In genomic region chr1:244273262-244273844, GRCh38 we compare ENCODE assay signal across 11 cellular contexts.
DNase-seq lines count a peak whose midpoint lies in the region; ATAC-seq, FAIRE-seq and TF ChIP-seq lines count a peak whose summit lies in the region.
"Had no signal": no experiment of that assay in that cellular context is flagged by ENCODE, and none has a peak within 500 bp of the region (broad histone marks: within the 10 kb centered on the region; RNA-seq: fewer than 3 reads in every experiment).

No MANE protein-coding gene starts in this region.

- peak overlapping the region; percentile 16 for H3K9ac ChIP-seq in endothelial cell of umbilical vein (replicated peaks; ENCODE audit: extremely low read depth, insufficient read depth, low read length)

- H3K27me3 ChIP-seq in Peyer's patch (no peaks in the 10 kb centered on the region), endothelial cell of umbilical vein (ENCODE audit: control insufficient read depth in 2 of 2, insufficient read depth in 2 of 2, low read length in 2 of 2) (no peaks in the 10 kb centered on the region), ovary (no peaks in the 10 kb centered on the region), upper lobe of left lung (no peaks in the 10 kb centered on the region)

- TF ChIP-seq POLR2A in Peyer's patch (IDR thresholded peaks at IDR 0.05), result no peak
- no peak for TF ChIP-seq POLR2A in endothelial cell of umbilical vein (IDR thresholded peaks at IDR 0.05; ENCODE audit: low read depth, low read length)
- TF ChIP-seq POLR2A in ovary (IDR thresholded peaks at IDR 0.05), result no peak
- no peak for TF ChIP-seq POLR2A in upper lobe of left lung (IDR thresholded peaks at IDR 0.05)

- H3K36me3 ChIP-seq in Peyer's patch, result no peaks in the 10 kb centered on the region
- no peaks in the 10 kb centered on the region for H3K36me3 ChIP-seq in endothelial cell of umbilical vein (ENCODE audit: control insufficient read depth in 2 of 2, extremely low read depth in 1 of 2, insufficient read depth in 2 of 2, low read length in 2 of 2)
- no peaks in the 10 kb centered on the region for H3K36me3 ChIP-seq in ovary
- no peaks in the 10 kb centered on the region for H3K36me3 ChIP-seq in upper lobe of left lung

- peaks cover 0 to 11% (median 0%) of the 10 kb centered on the region in 5 donors for H3K27me3 Mint-ChIP-seq in naive thymus-derived CD8-positive, alpha-beta T cell
- H3K27me3 Mint-ChIP-seq: activated naive CD8-positive, alpha-beta T cell treated with anti-CD3 and anti-CD28 coated beads, Interleukin-2, amount 50 U/mL, for 24 hours had no signal

- H3K79me2 ChIP-seq in endothelial cell of umbilical vein (ENCODE audit: control insufficient read depth, insufficient read depth, low read length), result no peaks in the 10 kb centered on the region

- peak overlapping the region in 1 of 10 donors; percentile 18 for H3K27ac Mint-ChIP-seq in naive thymus-derived CD8-positive, alpha-beta T cell
- H3K27ac Mint-ChIP-seq: activated CD4-positive, alpha-beta memory T cell treated with anti-CD3 and anti-CD28 coated beads, Interleukin-2, amount 10 ng/mL, durations not matched to agents 7 days and 5 days; activated naive CD8-positive, alpha-beta T cell treated with anti-CD3 and anti-CD28 coated beads, Interleukin-2, amount 50 U/mL, for 24 hours had no signal

- no peaks in the 10 kb centered on the region for H4K20me1 ChIP-seq in endothelial cell of umbilical vein (replicated peaks; ENCODE audit: control insufficient read depth, extremely low read depth, insufficient read depth, low read length)

- WGBS in ovary, 3 donors, result 5 to 6% (median 6%) methylated on average over 8 of the region's 8 CpGs
- WGBS in upper lobe of left lung, 2 donors, result 45 to 47% methylated on average over 8 of the region's 8 CpGs

- no peak for FAIRE-seq in endothelial cell of umbilical vein (lab: Jason Lieb, UNC)

- intact Hi-C loops in endothelial cell of umbilical vein (cut with micrococcal nuclease), result loop anchor here (1.0 to 5.0 kb wide), 17 partner anchors 26 to 929 kb away; partner anchors contain the start of gene ADSS2
- intact Hi-C loops in ovary (cut with DNase I), result loop anchor here (5.0 to 10.0 kb wide), 2 partner anchors 929 to 931 kb away; no protein-coding TSS in a partner anchor
- intact Hi-C loops in posterior cingulate gyrus (cut with DNase I), result loop anchor here (1.0 to 10.0 kb wide), 7 partner anchors 56 to 929 kb away; no protein-coding TSS in a partner anchor

- H3K4me3 Mint-ChIP-seq in naive thymus-derived CD8-positive, alpha-beta T cell, result no peak overlapping the region
- H3K4me3 Mint-ChIP-seq: activated CD4-positive, alpha-beta memory T cell treated with anti-CD3 and anti-CD28 coated beads, Interleukin-2, amount 10 ng/mL, durations not matched to agents 7 days and 5 days; activated naive CD8-positive, alpha-beta T cell treated with anti-CD3 and anti-CD28 coated beads, Interleukin-2, amount 50 U/mL, for 24 hours had no signal

- TF ChIP-seq EP300 in ovary (IDR thresholded peaks at IDR 0.05), result no peak
- no peak for TF ChIP-seq EP300 in upper lobe of left lung (IDR thresholded peaks at IDR 0.05)

- POLR2A ChIA-PET in endothelial cell of umbilical vein (lab: Charles Lee), result interaction anchor here (0.5 to 1.2 kb wide), 3 partner anchors 226 to 525 kb away, joined by 3 to 5 read pairs (median 3); no protein-coding TSS in a partner anchor
- POLR2A ChIA-PET in naive thymus-derived CD8-positive, alpha-beta T cell (lab: Charles Lee), result no interaction called here

- CTCF ChIA-PET in endothelial cell of umbilical vein (lab: Charles Lee), result interaction anchor here (0.8 to 3.1 kb wide), 16 partner anchors 23 to 931 kb away, joined by 3 to 37 read pairs (median 5); partner anchors contain the start of gene ZBTB18

- H3K4me1 ChIP-seq in Peyer's patch (no peaks in the 10 kb centered on the region), endothelial cell of umbilical vein (ENCODE audit: control insufficient read depth, extremely low read depth, insufficient read depth, low read length) (peaks cover 21% of the 10 kb centered on the region), ovary (ENCODE audit: insufficient read depth) (peaks cover 2% of the 10 kb centered on the region), upper lobe of left lung (peaks cover 0 to 4% (median 2%) of the 10 kb centered on the region in 4 donors)

- dilution Hi-C loops in endothelial cell of umbilical vein (cut with MboI; ENCODE audit: extremely low pct_ligation_motif_present, low sequenced_read_pairs), result no loop called here

- H3K4me3 ChIP-seq in Peyer's patch, result no peak overlapping the region
- H3K4me3 ChIP-seq in endothelial cell of umbilical vein (replicated peaks in 1 of 3; ENCODE audit: insufficient read depth in 1 of 3, low read depth in 1 of 3, low read length in 3 of 3), result no peak overlapping the region
- no peak overlapping the region for H3K4me3 ChIP-seq in ovary
- no peak overlapping the region for H3K4me3 ChIP-seq in upper lobe of left lung
- H3K4me3 ChIP-seq: SK-N-MC had no signal

- no peak for ATAC-seq in naive thymus-derived CD8-positive, alpha-beta T cell
- no peak for ATAC-seq in upper lobe of left lung (ENCODE audit: low FRiP score in 2 of 2)
- ATAC-seq in HG03280 (IDR thresholded peaks at IDR 0.05; ENCODE audit: unreplicated experiment), result no peak

- peaks cover 0 to 5% (median 0%) of the 10 kb centered on the region in 3 donors for H3K36me3 Mint-ChIP-seq in naive thymus-derived CD8-positive, alpha-beta T cell

- peaks cover 0 to 12% (median 3%) of the 10 kb centered on the region in 9 donors for H3K9me3 Mint-ChIP-seq in naive thymus-derived CD8-positive, alpha-beta T cell
- H3K9me3 Mint-ChIP-seq: activated naive CD8-positive, alpha-beta T cell treated with anti-CD3 and anti-CD28 coated beads, Interleukin-2, amount 50 U/mL, for 24 hours had no signal

- peak overlapping the region; percentile 35 for H2AFZ ChIP-seq in endothelial cell of umbilical vein (ENCODE audit: low read depth, low read length)

- H3K9me3 ChIP-seq in Peyer's patch (peaks cover 0 to 4% (median 0%) of the 10 kb centered on the region in 4 donors), endothelial cell of umbilical vein (replicated peaks; ENCODE audit: control insufficient read depth, insufficient read depth, low read length) (no peaks in the 10 kb centered on the region), ovary (no peaks in the 10 kb centered on the region), upper lobe of left lung (peaks cover 0 to 5% (median 1%) of the 10 kb centered on the region in 4 donors)

- no TSS peak for BruUV-seq in endothelial cell of umbilical vein (replicated peaks; lab: Mats Ljungman, UMichigan)

- peak; percentile 73 for TF ChIP-seq CTCF in C4-2B (conservative IDR thresholded peaks at IDR 0.05)
- TF ChIP-seq CTCF in Peyer's patch (IDR thresholded peaks at IDR 0.05), result no peak
- TF ChIP-seq CTCF in endothelial cell of umbilical vein (IDR thresholded peaks at IDR 0.05; ENCODE audit: extremely low read depth in 1 of 2, insufficient read depth in 1 of 2, low read depth in 1 of 2, low read length in 2 of 2), result no peak
- no peak for TF ChIP-seq CTCF in ovary (IDR thresholded peaks at IDR 0.05)
- no peak for TF ChIP-seq CTCF in upper lobe of left lung (IDR thresholded peaks at IDR 0.05)

- H3K27ac ChIP-seq in C4-2B (no peak overlapping the region), Peyer's patch (peak overlapping the region in 3 of 4 donors; percentile 5 to 58 (median 25)), endothelial cell of umbilical vein (ENCODE audit: insufficient read depth, low read depth, low read length) (peak overlapping the region; percentile 76), ovary (peak overlapping the region; percentile 59 to 65), upper lobe of left lung (peak overlapping the region in 1 of 4 donors; percentile 18)
- H3K27ac ChIP-seq: SK-N-MC had no signal

- H3K4me2 ChIP-seq in endothelial cell of umbilical vein (ENCODE audit: insufficient read depth, low read length), result peak overlapping the region; percentile 55

- no peaks in the 10 kb centered on the region for H3K9me1 ChIP-seq in endothelial cell of umbilical vein (replicated peaks; ENCODE audit: control insufficient read depth, extremely low read depth, insufficient read depth, low read length)

- DNase-seq in Peyer's patch, result no peak
- peak; percentile 74 for DNase-seq in endothelial cell of umbilical vein (ENCODE audit: low read depth, low spot score)
- DNase-seq in ovary, result no peak
- DNase-seq in posterior cingulate gyrus, result no peak
- no peak for DNase-seq in naive thymus-derived CD8-positive, alpha-beta T cell
- no peak for DNase-seq in upper lobe of left lung

- peaks cover 2 to 17% (median 12%) of the 10 kb centered on the region in 4 donors for H3K4me1 Mint-ChIP-seq in naive thymus-derived CD8-positive, alpha-beta T cell

TF ChIP-seq in endothelial cell of umbilical vein, 7 proteins besides CTCF, POLR2A, EP300 and RAD21:
- TF ChIP-seq MYC (IDR thresholded peaks at IDR 0.05; ENCODE audit: low read depth, low read length) (no peak), GATA2 (IDR thresholded peaks at IDR 0.05; ENCODE audit: insufficient read depth, insufficient read length, low read depth, low read length) (no peak), EZH2 (IDR thresholded peaks at IDR 0.05; ENCODE audit: borderline replicate concordance, low read depth, low read length, severe bottlenecking) (no peak), MAX (IDR thresholded peaks at IDR 0.05; ENCODE audit: insufficient read depth, insufficient read length) (no peak), FOS (IDR thresholded peaks at IDR 0.05; ENCODE audit: borderline replicate concordance, insufficient read depth, low read length) (no peak), POLR2AphosphoS5 (IDR thresholded peaks at IDR 0.05; ENCODE audit: insufficient read depth, low read depth, low read length) (no peak), JUN (IDR thresholded peaks at IDR 0.05; ENCODE audit: borderline replicate concordance, insufficient read depth, insufficient read length, low read depth) (no peak)
